Comparison of ENCODE assay signal across 26 cellular contexts in the genomic region with DNA sequence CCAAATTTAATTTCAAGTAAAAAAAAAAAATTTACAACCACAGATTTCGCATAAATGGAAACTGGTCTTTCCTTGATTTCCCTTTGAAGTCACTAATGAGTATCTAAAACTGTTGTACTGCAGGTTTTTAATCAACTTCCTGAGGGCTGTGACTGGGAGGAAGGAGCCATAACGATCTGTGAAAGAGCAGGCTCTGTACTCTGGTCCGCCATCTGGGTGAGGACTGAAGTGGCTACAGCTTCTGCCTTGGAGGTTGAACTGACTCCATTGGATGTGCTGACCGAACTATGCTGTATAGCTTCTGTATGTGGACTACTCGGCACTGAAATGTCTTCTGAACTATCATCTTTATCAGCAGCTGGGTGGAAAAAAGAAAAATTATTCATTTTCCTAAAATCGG.
"Had no signal": no experiment of that assay in that cellular context is flagged by ENCODE, and none has a peak within 500 bp of the region (broad histone marks: within the 10 kb centered on the region; RNA-seq: fewer than 3 reads in every experiment).

No MANE protein-coding gene starts in this region.

- H3K4me1 ChIP-seq: colonic mucosa, esophagus muscularis mucosa, foreskin keratinocyte, gastroesophageal sphincter, lower lobe of right lung, parathyroid adenoma, right lobe of liver, thyroid gland, vagina had no signal

- H3K4me2 ChIP-seq: hepatocyte had no signal

- H3K4me1 Mint-ChIP-seq: natural killer cell; stimulated activated naive CD8-positive, alpha-beta T cell treated with anti-CD3 and anti-CD28 coated beads, Interleukin-15, amount 100 ng/mL, for 72 hours had no signal

- H3K4me3 ChIP-seq: colonic mucosa, esophagus muscularis mucosa, gastroesophageal sphincter, heart left ventricle, hepatocyte, lower lobe of right lung, right lobe of liver, thyroid gland, vagina had no signal

- H3K9ac ChIP-seq: parathyroid adenoma had no signal

- FAIRE-seq: endothelial cell of umbilical vein, small intestine had no signal

- H3K79me2 ChIP-seq: hepatocyte, parathyroid adenoma had no signal

- H3K4me3 Mint-ChIP-seq: dendritic cell treated with granulocyte-macrophage colony-stimulating factor and Interleukin-4, amounts not matched to agents 40 ng/mL and 50 ng/mL, for 4 days; natural killer cell; stimulated activated naive CD8-positive, alpha-beta T cell treated with anti-CD3 and anti-CD28 coated beads, Interleukin-15, amount 100 ng/mL, for 72 hours had no signal

- H3K27me3 ChIP-seq: colonic mucosa, esophagus muscularis mucosa, foreskin keratinocyte, gastroesophageal sphincter, heart left ventricle, hepatocyte, neutrophil, right lobe of liver, thyroid gland, vagina had no signal

- DNase-seq: colonic mucosa; effector CD8-positive, alpha-beta T cell; foreskin keratinocyte; heart left ventricle; kidney glomerular epithelial cell; left colon; left ventricle myocardium superior; lower lobe of right lung; natural killer cell; right lobe of liver; small intestine; stimulated activated CD4-positive, alpha-beta T cell treated with anti-CD3 and anti-CD28 coated beads, Interleukin-15, amount 100 ng/mL, for 24 hours; stimulated activated CD4-positive, alpha-beta T cell treated with anti-CD3 and anti-CD28 coated beads, Interleukin-2, amount 100 ng/mL, for 48 hours; stimulated activated naive CD4-positive, alpha-beta T cell; stimulated activated naive CD8-positive, alpha-beta T cell treated with anti-CD3 and anti-CD28 coated beads, Interleukin-15, amount 100 ng/mL, for 72 hours; thyroid gland; trophoblast cell had no signal

- H3K9me3 ChIP-seq: colonic mucosa, esophagus muscularis mucosa, gastroesophageal sphincter, heart left ventricle, lower lobe of right lung, neutrophil, right lobe of liver, thyroid gland, vagina had no signal

- H3K36me3 Mint-ChIP-seq: natural killer cell had no signal

- H3K27ac Mint-ChIP-seq: dendritic cell treated with granulocyte-macrophage colony-stimulating factor and Interleukin-4, amounts not matched to agents 40 ng/mL and 50 ng/mL, for 4 days; natural killer cell; progenitor cell of endocrine pancreas; stimulated activated naive CD8-positive, alpha-beta T cell treated with anti-CD3 and anti-CD28 coated beads, Interleukin-15, amount 100 ng/mL, for 72 hours had no signal

- H3K36me3 ChIP-seq: colonic mucosa had no signal

- H3K27ac ChIP-seq: colonic mucosa, esophagus muscularis mucosa, foreskin keratinocyte, gastroesophageal sphincter, heart left ventricle, hepatocyte, lower lobe of right lung, neutrophil, parathyroid adenoma, right lobe of liver, thyroid gland, vagina had no signal

- H3K27me3 Mint-ChIP-seq: dendritic cell treated with granulocyte-macrophage colony-stimulating factor and Interleukin-4, amounts not matched to agents 40 ng/mL and 50 ng/mL, for 4 days; progenitor cell of endocrine pancreas; stimulated activated naive CD8-positive, alpha-beta T cell treated with anti-CD3 and anti-CD28 coated beads, Interleukin-15, amount 100 ng/mL, for 72 hours had no signal

- H3K9me3 Mint-ChIP-seq: dendritic cell treated with granulocyte-macrophage colony-stimulating factor and Interleukin-4, amounts not matched to agents 40 ng/mL and 50 ng/mL, for 4 days; natural killer cell; stimulated activated naive CD8-positive, alpha-beta T cell treated with anti-CD3 and anti-CD28 coated beads, Interleukin-15, amount 100 ng/mL, for 72 hours had no signal
